Comparison of ENCODE assay signal across 24 cellular contexts in the genomic region with DNA sequence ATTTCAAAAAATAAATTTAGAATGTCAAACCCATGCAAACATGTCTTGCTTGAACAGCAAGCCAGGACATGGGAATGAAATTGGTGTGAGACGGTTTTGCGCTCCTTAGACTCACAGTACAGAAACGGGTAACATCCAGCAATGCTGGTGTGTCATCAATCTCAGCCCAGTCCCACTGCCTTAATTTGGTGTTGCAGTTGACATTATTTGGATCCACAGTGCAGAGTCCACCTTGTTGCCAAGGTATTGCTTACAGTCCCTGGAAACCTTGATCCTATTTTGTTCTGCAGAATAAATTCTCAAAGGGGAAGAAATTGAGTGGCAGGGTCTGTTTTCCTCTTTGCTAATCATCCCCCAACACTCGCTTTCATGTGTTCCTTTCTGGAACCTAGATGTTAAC.
DNase-seq lines count a peak whose midpoint lies in the region; FAIRE-seq and TF ChIP-seq lines count a peak whose summit lies in the region.
"Had no signal": no experiment of that assay in that cellular context is flagged by ENCODE, and none has a peak within 500 bp of the region (broad histone marks: within the 10 kb centered on the region; RNA-seq: fewer than 3 reads in every experiment).

No MANE protein-coding gene starts in this region.

- no peak overlapping the region for H3K18ac ChIP-seq in trophoblast cell (ENCODE audit: low read length)

- DNase-seq in NCI-H748 (lab: John Stamatoyannopoulos, UW; ENCODE audit: unreplicated experiment): peak; percentile 36
- DNase-seq in NCI-H748 treated with DMSO at 0.1 percent for 48 hours (lab: John Stamatoyannopoulos, UW): no peak
- peak; percentile 10 for DNase-seq in hepatocyte (ENCODE audit: low spot score)
- DNase-seq in trophoblast cell: no peak
- no peak for DNase-seq in RCC 7860 (ENCODE audit: low spot score)
- DNase-seq in GM23248: no peak
- DNase-seq in DMS53 (lab: John Stamatoyannopoulos, UW): no peak
- DNase-seq: AML-193; BE2C; CD4-positive, alpha-beta T cell; CD8-positive, alpha-beta memory T cell; DMS 273 treated with DMSO at 0.1 percent for 48 hours; DMS79 treated with DMSO at 0.1 percent for 48 hours; GF-D8; H7; HCEC 1CT had no signal

- H3K4me1 ChIP-seq in hepatocyte (ENCODE audit: insufficient read depth) (no peaks in the 10 kb centered on the region), liver (ENCODE audit: control insufficient read depth in 4 of 4, insufficient read depth in 4 of 4, low read length in 3 of 4) (peaks cover 0 to 14% (median 10%) of the 10 kb centered on the region in 4 donors), trophoblast cell (ENCODE audit: control insufficient read depth in 1 of 2, insufficient read depth in 2 of 2, low read length in 2 of 2) (peaks cover 0 to 4% of the 10 kb centered on the region in 2 experiments), GM23248 (ENCODE audit: insufficient read depth) (no peaks in the 10 kb centered on the region)

- TF ChIP-seq RAD21 in liver (IDR thresholded peaks at IDR 0.05): peak; percentile 34 to 48

- no peak overlapping the region for H3K4me3 ChIP-seq in hepatocyte
- no peak overlapping the region for H3K4me3 ChIP-seq in liver (ENCODE audit: low read depth in 1 of 3, low read length in 3 of 3)
- H3K4me3 ChIP-seq in trophoblast cell (ENCODE audit: low read depth, low read length): no peak overlapping the region
- H3K4me3 ChIP-seq in GM23248: no peak overlapping the region
- H3K4me3 ChIP-seq: BLaER1 treated with 17β-estradiol and CSF1 and Interleukin-3, amounts not matched to agents 10 nM and 100 nM had no signal

- TF ChIP-seq CTCF in hepatocyte (IDR thresholded peaks at IDR 0.05; ENCODE audit: poor library complexity) (no peak), liver (IDR thresholded peaks at IDR 0.05; ENCODE audit: low read depth, low read length, missing input control) (no peak)

- H3K27ac ChIP-seq in hepatocyte (no peak overlapping the region), liver (ENCODE audit: low read depth in 1 of 2, low read length in 2 of 2) (peak overlapping the region in 1 of 2 donors; percentile 14), trophoblast cell (ENCODE audit: low read depth, low read length) (no peak overlapping the region), GM23248 (no peak overlapping the region)
- H3K27ac ChIP-seq: 22Rv1; BLaER1 treated with 17β-estradiol and CSF1 and Interleukin-3, amounts not matched to agents 10 nM and 100 nM had no signal

- no peaks in the 10 kb centered on the region for H3K79me1 ChIP-seq in trophoblast cell (ENCODE audit: low read length)

- no peaks in the 10 kb centered on the region for H3K36me3 ChIP-seq in hepatocyte (replicated peaks; ENCODE audit: insufficient read depth, low read depth)
- H3K36me3 ChIP-seq in liver (ENCODE audit: control insufficient read depth in 4 of 4, insufficient read depth in 3 of 4, low read depth in 1 of 4, low read length in 3 of 4): no peaks in the 10 kb centered on the region
- H3K36me3 ChIP-seq in trophoblast cell (ENCODE audit: control insufficient read depth in 1 of 2, insufficient read depth in 2 of 2, low read length in 2 of 2): no peaks in the 10 kb centered on the region
- no peaks in the 10 kb centered on the region for H3K36me3 ChIP-seq in GM23248 (ENCODE audit: low read depth)
- H3K36me3 ChIP-seq: BE2C; BLaER1 treated with 17β-estradiol and CSF1 and Interleukin-3, amounts not matched to agents 10 nM and 100 nM had no signal

- no peak overlapping the region for H2BK120ac ChIP-seq in trophoblast cell (ENCODE audit: insufficient read depth, low read length, poor library complexity)

- no peak overlapping the region for H2BK5ac ChIP-seq in trophoblast cell (ENCODE audit: low read depth, low read length, poor library complexity)

- no peak overlapping the region for H2BK12ac ChIP-seq in trophoblast cell (ENCODE audit: low read length)

- H4K8ac ChIP-seq in trophoblast cell (ENCODE audit: low read depth, low read length): no peak overlapping the region

- no peak overlapping the region for H3K4ac ChIP-seq in trophoblast cell (ENCODE audit: low read depth, low read length)

- no peaks in the 10 kb centered on the region for H3K9me2 ChIP-seq in hepatocyte (replicated peaks; ENCODE audit: insufficient read depth)
- no peaks in the 10 kb centered on the region for H3K9me2 ChIP-seq in GM23248 (ENCODE audit: insufficient read depth)

- H4K91ac ChIP-seq in trophoblast cell (ENCODE audit: low read depth, low read length): no peak overlapping the region

- no peak for FAIRE-seq in RCC 7860 (lab: Jason Lieb, UNC)
- FAIRE-seq: A204.1, D721Med, GM12891, GM18507, H1 had no signal

- 85% methylated on average over 4 of the region's 4 CpGs for WGBS in hepatocyte (ENCODE audit: low lambda C conversion rate, missing lambda C conversion rate)
- WGBS in liver: 40% methylated on average over 4 of the region's 4 CpGs
- no CpG with 5 or more reads among the region's 4 CpGs for WGBS in trophoblast cell (ENCODE audit: extremely low coverage, insufficient coverage, insufficient read length)
- 44 to 57% methylated on average over 4 of the region's 4 CpGs for WGBS in GM23248 (ENCODE audit: low coverage in 1 of 2, low lambda C conversion rate in 2 of 2, missing lambda C conversion rate in 2 of 2), 2 experiments

- no peak overlapping the region for H4K12ac ChIP-seq in trophoblast cell (ENCODE audit: low read depth, low read length)

- H3K9me3 ChIP-seq in hepatocyte (ENCODE audit: low read depth) (no peaks in the 10 kb centered on the region), liver (ENCODE audit: control insufficient read depth in 4 of 4, low read length in 3 of 4) (no peaks in the 10 kb centered on the region), trophoblast cell (ENCODE audit: insufficient read depth, low read depth, low read length) (no peaks in the 10 kb centered on the region), GM23248 (ENCODE audit: low read depth) (no peaks in the 10 kb centered on the region)
- H3K9me3 ChIP-seq: BE2C; BLaER1 treated with 17β-estradiol and CSF1 and Interleukin-3, amounts not matched to agents 10 nM and 100 nM had no signal

- H3K79me2 ChIP-seq in hepatocyte: no peaks in the 10 kb centered on the region
- H3K79me2 ChIP-seq in trophoblast cell (ENCODE audit: control insufficient read depth, insufficient read depth, low read length, poor library complexity): no peaks in the 10 kb centered on the region
- no peaks in the 10 kb centered on the region for H3K79me2 ChIP-seq in GM23248 (ENCODE audit: insufficient read depth)

- H3K9ac ChIP-seq in liver (ENCODE audit: low read depth in 1 of 2, low read length in 2 of 2): no peak overlapping the region
- H3K9ac ChIP-seq in trophoblast cell (ENCODE audit: low read length): peak overlapping the region; percentile 67
- no peak overlapping the region for H3K9ac ChIP-seq in GM23248
- H3K9ac ChIP-seq: BLaER1 treated with 17β-estradiol and CSF1 and Interleukin-3, amounts not matched to agents 10 nM and 100 nM had no signal

- no peak overlapping the region for H2AK5ac ChIP-seq in trophoblast cell (ENCODE audit: low read length)

- H4K20me1 ChIP-seq in hepatocyte (ENCODE audit: insufficient read depth, poor library complexity, severe bottlenecking): no peaks in the 10 kb centered on the region
- no peaks in the 10 kb centered on the region for H4K20me1 ChIP-seq in GM23248 (ENCODE audit: insufficient read depth)
- H4K20me1 ChIP-seq: BLaER1 treated with 17β-estradiol and CSF1 and Interleukin-3, amounts not matched to agents 10 nM and 100 nM had no signal

- H3F3A ChIP-seq in GM23248 (ENCODE audit: insufficient read depth): no peaks in the 10 kb centered on the region

- no peak overlapping the region for H3K23ac ChIP-seq in trophoblast cell (ENCODE audit: low read length)

- H2AFZ ChIP-seq in hepatocyte (no peak overlapping the region), trophoblast cell (ENCODE audit: insufficient read depth, low read length, poor library complexity) (no peak overlapping the region), GM23248 (no peak overlapping the region)

- H3K4me2 ChIP-seq in hepatocyte: no peak overlapping the region
- H3K4me2 ChIP-seq in trophoblast cell (ENCODE audit: low read length): no peak overlapping the region
- no peak overlapping the region for H3K4me2 ChIP-seq in GM23248 (ENCODE audit: unreplicated experiment)
- H3K4me2 ChIP-seq: BLaER1 treated with 17β-estradiol and CSF1 and Interleukin-3, amounts not matched to agents 10 nM and 100 nM had no signal

- H3K27me3 ChIP-seq in hepatocyte: no peaks in the 10 kb centered on the region
- H3K27me3 ChIP-seq in liver (ENCODE audit: control insufficient read depth in 4 of 4, insufficient read depth in 4 of 4, low read length in 3 of 4): no peaks in the 10 kb centered on the region
- no peaks in the 10 kb centered on the region for H3K27me3 ChIP-seq in trophoblast cell (ENCODE audit: insufficient read depth, low read length)
- no peaks in the 10 kb centered on the region for H3K27me3 ChIP-seq in GM23248 (replicated peaks; ENCODE audit: insufficient read depth)
- H3K27me3 ChIP-seq: BE2C; BLaER1 treated with 17β-estradiol and CSF1 and Interleukin-3, amounts not matched to agents 10 nM and 100 nM had no signal

- no peak overlapping the region for H3K14ac ChIP-seq in trophoblast cell (ENCODE audit: low read length)

- in situ Hi-C loops in GM23248 (cut with MboI): no loop called here

TF ChIP-seq in liver, 16 proteins besides CTCF, POLR2A, EP300 and RAD21 (continues in another document):
- TF ChIP-seq TAF1 (conservative IDR thresholded peaks at IDR 0.05) (no peak), FOXA2 (IDR thresholded peaks at IDR 0.05) (peak; percentile 56), YY1 (IDR thresholded peaks at IDR 0.05) (peak; percentile 10), SP1 (IDR thresholded peaks at IDR 0.05) (peak; percentile 66), EGR1 (IDR thresholded peaks at IDR 0.05; ENCODE audit: low read depth in 2 of 2) (no peak)
- TF ChIP-seq, protein P1, sequence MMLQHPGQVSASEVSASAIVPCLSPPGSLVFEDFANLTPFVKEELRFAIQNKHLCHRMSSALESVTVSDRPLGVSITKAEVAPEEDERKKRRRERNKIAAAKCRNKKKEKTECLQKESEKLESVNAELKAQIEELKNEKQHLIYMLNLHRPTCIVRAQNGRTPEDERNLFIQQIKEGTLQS (IDR thresholded peaks at IDR 0.05): no peak
- TF ChIP-seq, protein P2, sequence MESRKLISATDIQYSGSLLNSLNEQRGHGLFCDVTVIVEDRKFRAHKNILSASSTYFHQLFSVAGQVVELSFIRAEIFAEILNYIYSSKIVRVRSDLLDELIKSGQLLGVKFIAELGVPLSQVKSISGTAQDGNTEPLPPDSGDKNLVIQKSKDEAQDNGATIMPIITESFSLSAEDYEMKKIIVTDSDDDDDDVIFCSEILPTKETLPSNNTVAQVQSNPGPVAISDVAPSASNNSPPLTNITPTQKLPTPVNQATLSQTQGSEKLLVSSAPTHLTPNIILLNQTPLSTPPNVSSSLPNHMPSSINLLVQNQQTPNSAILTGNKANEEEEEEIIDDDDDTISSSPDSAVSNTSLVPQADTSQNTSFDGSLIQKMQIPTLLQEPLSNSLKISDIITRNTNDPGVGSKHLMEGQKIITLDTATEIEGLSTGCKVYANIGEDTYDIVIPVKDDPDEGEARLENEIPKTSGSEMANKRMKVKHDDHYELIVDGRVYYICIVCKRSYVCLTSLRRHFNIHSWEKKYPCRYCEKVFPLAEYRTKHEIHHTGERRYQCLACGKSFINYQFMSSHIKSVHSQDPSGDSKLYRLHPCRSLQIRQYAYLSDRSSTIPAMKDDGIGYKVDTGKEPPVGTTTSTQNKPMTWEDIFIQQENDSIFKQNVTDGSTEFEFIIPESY (IDR thresholded peaks at IDR 0.05): no peak

Comparison
In these comparisons a context has a peak if more than half of its experiments do, and no peak if none do; other contexts are left out.
1. DNase-seq: peak in NCI-H748 (single experiment) and hepatocyte (single experiment); none in NCI-H748 treated with DMSO at 0.1 percent for 48 hours (single experiment), trophoblast cell (0 of 2), RCC 7860 (single experiment), GM23248 (single experiment) and DMS53 (single experiment).